1 cellular context compared by ENCODE assay signal in the genomic region with DNA sequence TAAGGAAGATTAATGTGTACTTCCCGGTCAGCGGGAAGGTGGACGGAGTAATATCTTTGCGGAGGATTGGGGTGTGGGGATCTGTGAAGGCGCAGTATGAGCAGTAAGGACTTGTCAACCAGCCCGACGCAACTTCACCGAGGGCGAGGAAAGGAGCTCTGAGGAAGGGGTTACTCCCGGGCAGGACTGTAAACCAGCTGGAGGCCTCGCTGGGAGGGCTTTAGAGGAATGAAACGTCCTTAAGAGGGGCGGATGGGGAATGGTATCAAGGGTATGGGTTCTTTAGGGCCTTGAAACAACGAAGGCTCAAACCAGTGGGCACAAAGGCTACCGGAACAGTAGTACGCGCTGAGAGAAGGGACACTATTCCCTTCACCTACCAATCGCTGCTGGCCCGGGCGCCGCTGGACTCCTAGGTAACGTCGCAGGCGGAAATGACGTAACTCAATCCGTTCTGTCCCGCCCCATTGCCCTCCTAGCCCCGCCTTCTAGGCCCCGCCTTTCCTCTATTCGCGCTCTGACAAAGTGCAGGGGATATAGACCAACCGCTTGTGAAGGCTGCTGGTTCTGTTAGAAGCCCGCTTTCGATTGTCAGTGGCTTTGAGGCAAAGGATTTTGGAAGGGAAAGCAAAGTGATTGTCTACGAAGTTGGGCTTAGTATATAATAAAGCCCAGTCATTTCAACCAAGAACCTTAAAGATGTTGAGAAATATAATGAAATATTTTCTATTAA.
A peak's percentile ranks its signal among the peaks of the same experiment; 100 is the strongest.
TF ChIP-seq lines count a peak whose summit lies in the region.

A gene with protein sequence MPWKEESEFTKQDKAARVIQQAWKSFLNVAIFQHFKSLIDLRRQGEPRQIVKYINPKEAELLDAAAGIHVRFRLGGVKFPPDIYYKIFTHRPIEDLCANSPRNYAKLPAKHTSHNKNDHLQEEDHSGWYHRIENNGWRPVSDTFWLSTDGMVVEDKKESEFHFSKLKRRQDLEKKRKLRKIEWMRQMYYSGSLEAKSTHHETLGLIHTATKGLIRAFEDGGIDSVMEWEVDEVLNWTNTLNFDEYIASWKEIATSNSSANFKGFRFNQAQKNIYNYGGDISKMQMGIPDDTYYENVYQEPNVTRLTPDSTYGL (minus strand): TSS at position 439 of the 733 bp plus-strand sequence. CDS start 5,970 bp downstream, outside the sequence.

TF ChIP-seq in HepG2, 621 proteins besides CTCF, POLR2A, EP300 and RAD21 (continued from another document and continues in another):
- TF ChIP-seq, protein P1, sequence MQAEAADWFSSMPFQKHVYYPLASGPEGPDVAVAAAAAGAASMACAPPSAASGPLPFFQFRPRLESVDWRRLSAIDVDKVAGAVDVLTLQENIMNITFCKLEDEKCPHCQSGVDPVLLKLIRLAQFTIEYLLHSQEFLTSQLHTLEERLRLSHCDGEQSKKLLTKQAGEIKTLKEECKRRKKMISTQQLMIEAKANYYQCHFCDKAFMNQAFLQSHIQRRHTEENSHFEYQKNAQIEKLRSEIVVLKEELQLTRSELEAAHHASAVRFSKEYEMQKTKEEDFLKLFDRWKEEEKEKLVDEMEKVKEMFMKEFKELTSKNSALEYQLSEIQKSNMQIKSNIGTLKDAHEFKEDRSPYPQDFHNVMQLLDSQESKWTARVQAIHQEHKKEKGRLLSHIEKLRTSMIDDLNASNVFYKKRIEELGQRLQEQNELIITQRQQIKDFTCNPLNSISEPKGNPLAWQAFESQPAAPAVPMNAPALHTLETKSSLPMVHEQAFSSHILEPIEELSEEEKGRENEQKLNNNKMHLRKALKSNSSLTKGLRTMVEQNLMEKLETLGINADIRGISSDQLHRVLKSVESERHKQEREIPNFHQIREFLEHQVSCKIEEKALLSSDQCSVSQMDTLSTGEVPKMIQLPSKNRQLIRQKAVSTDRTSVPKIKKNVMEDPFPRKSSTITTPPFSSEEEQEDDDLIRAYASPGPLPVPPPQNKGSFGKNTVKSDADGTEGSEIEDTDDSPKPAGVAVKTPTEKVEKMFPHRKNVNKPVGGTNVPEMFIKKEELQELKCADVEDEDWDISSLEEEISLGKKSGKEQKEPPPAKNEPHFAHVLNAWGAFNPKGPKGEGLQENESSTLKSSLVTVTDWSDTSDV (CRISPR knock-in tag; IDR thresholded peaks at IDR 0.05): no peak
- TF ChIP-seq, protein P2, sequence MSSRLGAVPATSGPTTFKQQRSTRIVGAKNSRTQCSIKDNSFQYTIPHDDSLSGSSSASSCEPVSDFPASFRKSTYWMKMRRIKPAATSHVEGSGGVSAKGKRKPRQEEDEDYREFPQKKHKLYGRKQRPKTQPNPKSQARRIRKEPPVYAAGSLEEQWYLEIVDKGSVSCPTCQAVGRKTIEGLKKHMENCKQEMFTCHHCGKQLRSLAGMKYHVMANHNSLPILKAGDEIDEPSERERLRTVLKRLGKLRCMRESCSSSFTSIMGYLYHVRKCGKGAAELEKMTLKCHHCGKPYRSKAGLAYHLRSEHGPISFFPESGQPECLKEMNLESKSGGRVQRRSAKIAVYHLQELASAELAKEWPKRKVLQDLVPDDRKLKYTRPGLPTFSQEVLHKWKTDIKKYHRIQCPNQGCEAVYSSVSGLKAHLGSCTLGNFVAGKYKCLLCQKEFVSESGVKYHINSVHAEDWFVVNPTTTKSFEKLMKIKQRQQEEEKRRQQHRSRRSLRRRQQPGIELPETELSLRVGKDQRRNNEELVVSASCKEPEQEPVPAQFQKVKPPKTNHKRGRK (CRISPR knock-in tag; IDR thresholded peaks at IDR 0.05): no peak
- peak; percentile 35; the same call in 1 of the 2 replicates for TF ChIP-seq ERF (CRISPR knock-in tag; IDR thresholded peaks at IDR 0.05)
- no peak for TF ChIP-seq EEA1 (CRISPR knock-in tag; IDR thresholded peaks at IDR 0.05; ENCODE audit: borderline replicate concordance)
- TF ChIP-seq, protein P3, sequence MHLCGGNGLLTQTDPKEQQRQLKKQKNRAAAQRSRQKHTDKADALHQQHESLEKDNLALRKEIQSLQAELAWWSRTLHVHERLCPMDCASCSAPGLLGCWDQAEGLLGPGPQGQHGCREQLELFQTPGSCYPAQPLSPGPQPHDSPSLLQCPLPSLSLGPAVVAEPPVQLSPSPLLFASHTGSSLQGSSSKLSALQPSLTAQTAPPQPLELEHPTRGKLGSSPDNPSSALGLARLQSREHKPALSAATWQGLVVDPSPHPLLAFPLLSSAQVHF (CRISPR knock-in tag; IDR thresholded peaks at IDR 0.05): no peak
- TF ChIP-seq DMAP1 (CRISPR knock-in tag; IDR thresholded peaks at IDR 0.05): peak; percentile 71; the same call in 1 of the 2 replicates
- TF ChIP-seq FOXA1 (IDR thresholded peaks at IDR 0.05): no peak
- TF ChIP-seq FOXA1 (CRISPR knock-in tag; IDR thresholded peaks at IDR 0.05): no peak
- TF ChIP-seq, protein P4, sequence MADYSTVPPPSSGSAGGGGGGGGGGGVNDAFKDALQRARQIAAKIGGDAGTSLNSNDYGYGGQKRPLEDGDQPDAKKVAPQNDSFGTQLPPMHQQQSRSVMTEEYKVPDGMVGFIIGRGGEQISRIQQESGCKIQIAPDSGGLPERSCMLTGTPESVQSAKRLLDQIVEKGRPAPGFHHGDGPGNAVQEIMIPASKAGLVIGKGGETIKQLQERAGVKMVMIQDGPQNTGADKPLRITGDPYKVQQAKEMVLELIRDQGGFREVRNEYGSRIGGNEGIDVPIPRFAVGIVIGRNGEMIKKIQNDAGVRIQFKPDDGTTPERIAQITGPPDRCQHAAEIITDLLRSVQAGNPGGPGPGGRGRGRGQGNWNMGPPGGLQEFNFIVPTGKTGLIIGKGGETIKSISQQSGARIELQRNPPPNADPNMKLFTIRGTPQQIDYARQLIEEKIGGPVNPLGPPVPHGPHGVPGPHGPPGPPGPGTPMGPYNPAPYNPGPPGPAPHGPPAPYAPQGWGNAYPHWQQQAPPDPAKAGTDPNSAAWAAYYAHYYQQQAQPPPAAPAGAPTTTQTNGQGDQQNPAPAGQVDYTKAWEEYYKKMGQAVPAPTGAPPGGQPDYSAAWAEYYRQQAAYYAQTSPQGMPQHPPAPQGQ (CRISPR knock-in tag; IDR thresholded peaks at IDR 0.05; ENCODE audit: borderline replicate concordance): no peak
- peak; percentile 37; the same call in 1 of the 2 replicates for TF ChIP-seq TBX2 (CRISPR knock-in tag; IDR thresholded peaks at IDR 0.05; ENCODE audit: borderline replicate concordance)
- peak; percentile 34; the same call in 1 of the 2 replicates for TF ChIP-seq ZNF556 (CRISPR knock-in tag; IDR thresholded peaks at IDR 0.05; ENCODE audit: borderline replicate concordance)
- TF ChIP-seq RBAK (CRISPR knock-in tag; IDR thresholded peaks at IDR 0.05): no peak
- TF ChIP-seq, protein P5, sequence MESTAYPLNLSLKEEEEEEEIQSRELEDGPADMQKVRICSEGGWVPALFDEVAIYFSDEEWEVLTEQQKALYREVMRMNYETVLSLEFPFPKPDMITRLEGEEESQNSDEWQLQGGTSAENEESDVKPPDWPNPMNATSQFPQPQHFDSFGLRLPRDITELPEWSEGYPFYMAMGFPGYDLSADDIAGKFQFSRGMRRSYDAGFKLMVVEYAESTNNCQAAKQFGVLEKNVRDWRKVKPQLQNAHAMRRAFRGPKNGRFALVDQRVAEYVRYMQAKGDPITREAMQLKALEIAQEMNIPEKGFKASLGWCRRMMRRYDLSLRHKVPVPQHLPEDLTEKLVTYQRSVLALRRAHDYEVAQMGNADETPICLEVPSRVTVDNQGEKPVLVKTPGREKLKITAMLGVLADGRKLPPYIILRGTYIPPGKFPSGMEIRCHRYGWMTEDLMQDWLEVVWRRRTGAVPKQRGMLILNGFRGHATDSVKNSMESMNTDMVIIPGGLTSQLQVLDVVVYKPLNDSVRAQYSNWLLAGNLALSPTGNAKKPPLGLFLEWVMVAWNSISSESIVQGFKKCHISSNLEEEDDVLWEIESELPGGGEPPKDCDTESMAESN (CRISPR knock-in tag; conservative IDR thresholded peaks at IDR 0.05): peak; percentile 19; the same call in 1 of the 2 replicates
- TF ChIP-seq, protein P6, sequence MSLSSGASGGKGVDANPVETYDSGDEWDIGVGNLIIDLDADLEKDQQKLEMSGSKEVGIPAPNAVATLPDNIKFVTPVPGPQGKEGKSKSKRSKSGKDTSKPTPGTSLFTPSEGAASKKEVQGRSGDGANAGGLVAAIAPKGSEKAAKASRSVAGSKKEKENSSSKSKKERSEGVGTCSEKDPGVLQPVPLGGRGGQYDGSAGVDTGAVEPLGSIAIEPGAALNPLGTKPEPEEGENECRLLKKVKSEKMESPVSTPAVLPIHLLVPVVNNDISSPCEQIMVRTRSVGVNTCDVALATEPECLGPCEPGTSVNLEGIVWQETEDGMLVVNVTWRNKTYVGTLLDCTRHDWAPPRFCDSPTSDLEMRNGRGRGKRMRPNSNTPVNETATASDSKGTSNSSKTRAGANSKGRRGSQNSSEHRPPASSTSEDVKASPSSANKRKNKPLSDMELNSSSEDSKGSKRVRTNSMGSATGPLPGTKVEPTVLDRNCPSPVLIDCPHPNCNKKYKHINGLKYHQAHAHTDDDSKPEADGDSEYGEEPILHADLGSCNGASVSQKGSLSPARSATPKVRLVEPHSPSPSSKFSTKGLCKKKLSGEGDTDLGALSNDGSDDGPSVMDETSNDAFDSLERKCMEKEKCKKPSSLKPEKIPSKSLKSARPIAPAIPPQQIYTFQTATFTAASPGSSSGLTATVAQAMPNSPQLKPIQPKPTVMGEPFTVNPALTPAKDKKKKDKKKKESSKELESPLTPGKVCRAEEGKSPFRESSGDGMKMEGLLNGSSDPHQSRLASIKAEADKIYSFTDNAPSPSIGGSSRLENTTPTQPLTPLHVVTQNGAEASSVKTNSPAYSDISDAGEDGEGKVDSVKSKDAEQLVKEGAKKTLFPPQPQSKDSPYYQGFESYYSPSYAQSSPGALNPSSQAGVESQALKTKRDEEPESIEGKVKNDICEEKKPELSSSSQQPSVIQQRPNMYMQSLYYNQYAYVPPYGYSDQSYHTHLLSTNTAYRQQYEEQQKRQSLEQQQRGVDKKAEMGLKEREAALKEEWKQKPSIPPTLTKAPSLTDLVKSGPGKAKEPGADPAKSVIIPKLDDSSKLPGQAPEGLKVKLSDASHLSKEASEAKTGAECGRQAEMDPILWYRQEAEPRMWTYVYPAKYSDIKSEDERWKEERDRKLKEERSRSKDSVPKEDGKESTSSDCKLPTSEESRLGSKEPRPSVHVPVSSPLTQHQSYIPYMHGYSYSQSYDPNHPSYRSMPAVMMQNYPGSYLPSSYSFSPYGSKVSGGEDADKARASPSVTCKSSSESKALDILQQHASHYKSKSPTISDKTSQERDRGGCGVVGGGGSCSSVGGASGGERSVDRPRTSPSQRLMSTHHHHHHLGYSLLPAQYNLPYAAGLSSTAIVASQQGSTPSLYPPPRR (CRISPR knock-in tag; IDR thresholded peaks at IDR 0.05; ENCODE audit: borderline replicate concordance): no peak
- TF ChIP-seq, protein P7, sequence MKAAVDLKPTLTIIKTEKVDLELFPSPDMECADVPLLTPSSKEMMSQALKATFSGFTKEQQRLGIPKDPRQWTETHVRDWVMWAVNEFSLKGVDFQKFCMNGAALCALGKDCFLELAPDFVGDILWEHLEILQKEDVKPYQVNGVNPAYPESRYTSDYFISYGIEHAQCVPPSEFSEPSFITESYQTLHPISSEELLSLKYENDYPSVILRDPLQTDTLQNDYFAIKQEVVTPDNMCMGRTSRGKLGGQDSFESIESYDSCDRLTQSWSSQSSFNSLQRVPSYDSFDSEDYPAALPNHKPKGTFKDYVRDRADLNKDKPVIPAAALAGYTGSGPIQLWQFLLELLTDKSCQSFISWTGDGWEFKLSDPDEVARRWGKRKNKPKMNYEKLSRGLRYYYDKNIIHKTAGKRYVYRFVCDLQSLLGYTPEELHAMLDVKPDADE (CRISPR knock-in tag; IDR thresholded peaks at IDR 0.05): no peak
- TF ChIP-seq, protein P8, sequence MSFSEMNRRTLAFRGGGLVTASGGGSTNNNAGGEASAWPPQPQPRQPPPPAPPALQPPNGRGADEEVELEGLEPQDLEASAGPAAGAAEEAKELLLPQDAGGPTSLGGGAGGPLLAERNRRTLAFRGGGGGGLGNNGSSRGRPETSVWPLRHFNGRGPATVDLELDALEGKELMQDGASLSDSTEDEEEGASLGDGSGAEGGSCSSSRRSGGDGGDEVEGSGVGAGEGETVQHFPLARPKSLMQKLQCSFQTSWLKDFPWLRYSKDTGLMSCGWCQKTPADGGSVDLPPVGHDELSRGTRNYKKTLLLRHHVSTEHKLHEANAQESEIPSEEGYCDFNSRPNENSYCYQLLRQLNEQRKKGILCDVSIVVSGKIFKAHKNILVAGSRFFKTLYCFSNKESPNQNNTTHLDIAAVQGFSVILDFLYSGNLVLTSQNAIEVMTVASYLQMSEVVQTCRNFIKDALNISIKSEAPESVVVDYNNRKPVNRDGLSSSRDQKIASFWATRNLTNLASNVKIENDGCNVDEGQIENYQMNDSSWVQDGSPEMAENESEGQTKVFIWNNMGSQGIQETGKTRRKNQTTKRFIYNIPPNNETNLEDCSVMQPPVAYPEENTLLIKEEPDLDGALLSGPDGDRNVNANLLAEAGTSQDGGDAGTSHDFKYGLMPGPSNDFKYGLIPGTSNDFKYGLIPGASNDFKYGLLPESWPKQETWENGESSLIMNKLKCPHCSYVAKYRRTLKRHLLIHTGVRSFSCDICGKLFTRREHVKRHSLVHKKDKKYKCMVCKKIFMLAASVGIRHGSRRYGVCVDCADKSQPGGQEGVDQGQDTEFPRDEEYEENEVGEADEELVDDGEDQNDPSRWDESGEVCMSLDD (CRISPR knock-in tag; IDR thresholded peaks at IDR 0.05; ENCODE audit: borderline replicate concordance): no peak
- peak; percentile 20 for TF ChIP-seq YY1 (IDR thresholded peaks at IDR 0.05; ENCODE audit: insufficient read depth, insufficient replicate concordance, low read depth, low read length)
- TF ChIP-seq, protein P9, sequence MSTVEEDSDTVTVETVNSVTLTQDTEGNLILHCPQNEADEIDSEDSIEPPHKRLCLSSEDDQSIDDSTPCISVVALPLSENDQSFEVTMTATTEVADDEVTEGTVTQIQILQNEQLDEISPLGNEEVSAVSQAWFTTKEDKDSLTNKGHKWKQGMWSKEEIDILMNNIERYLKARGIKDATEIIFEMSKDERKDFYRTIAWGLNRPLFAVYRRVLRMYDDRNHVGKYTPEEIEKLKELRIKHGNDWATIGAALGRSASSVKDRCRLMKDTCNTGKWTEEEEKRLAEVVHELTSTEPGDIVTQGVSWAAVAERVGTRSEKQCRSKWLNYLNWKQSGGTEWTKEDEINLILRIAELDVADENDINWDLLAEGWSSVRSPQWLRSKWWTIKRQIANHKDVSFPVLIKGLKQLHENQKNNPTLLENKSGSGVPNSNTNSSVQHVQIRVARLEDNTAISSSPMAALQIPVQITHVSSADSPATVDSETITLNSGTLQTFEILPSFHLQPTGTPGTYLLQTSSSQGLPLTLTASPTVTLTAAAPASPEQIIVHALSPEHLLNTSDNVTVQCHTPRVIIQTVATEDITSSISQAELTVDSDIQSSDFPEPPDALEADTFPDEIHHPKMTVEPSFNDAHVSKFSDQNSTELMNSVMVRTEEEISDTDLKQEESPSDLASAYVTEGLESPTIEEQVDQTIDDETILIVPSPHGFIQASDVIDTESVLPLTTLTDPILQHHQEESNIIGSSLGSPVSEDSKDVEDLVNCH (CRISPR knock-in tag; IDR thresholded peaks at IDR 0.05): no peak
- no peak for TF ChIP-seq RFXAP (CRISPR knock-in tag; IDR thresholded peaks at IDR 0.05; ENCODE audit: borderline replicate concordance)
- TF ChIP-seq XRCC5 (optimal IDR thresholded peaks at IDR 0.05; ENCODE audit: low read length): peak; percentile 14
- TF ChIP-seq, protein P10, sequence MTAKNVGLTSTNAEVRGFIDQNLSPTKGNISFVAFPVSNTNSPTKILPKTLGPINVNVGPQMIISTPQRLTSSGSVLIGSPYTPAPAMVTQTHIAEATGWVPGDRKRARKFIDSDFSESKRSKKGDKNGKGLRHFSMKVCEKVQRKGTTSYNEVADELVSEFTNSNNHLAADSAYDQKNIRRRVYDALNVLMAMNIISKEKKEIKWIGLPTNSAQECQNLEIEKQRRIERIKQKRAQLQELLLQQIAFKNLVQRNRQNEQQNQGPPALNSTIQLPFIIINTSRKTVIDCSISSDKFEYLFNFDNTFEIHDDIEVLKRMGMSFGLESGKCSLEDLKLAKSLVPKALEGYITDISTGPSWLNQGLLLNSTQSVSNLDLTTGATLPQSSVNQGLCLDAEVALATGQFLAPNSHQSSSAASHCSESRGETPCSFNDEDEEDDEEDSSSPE (CRISPR knock-in tag; IDR thresholded peaks at IDR 0.05): peak; percentile 60
- no peak for TF ChIP-seq NR3C1 (CRISPR knock-in tag; IDR thresholded peaks at IDR 0.05)
- TF ChIP-seq HNF4G (IDR thresholded peaks at IDR 0.05; ENCODE audit: borderline replicate concordance, low read depth, low read length): peak; percentile 32; the same call in 1 of the 2 replicates
- TF ChIP-seq HNF4G (CRISPR knock-in tag; IDR thresholded peaks at IDR 0.05; ENCODE audit: borderline replicate concordance, low read depth): no peak
